Comparison of ENCODE assay signal across 8 cellular contexts in genomic region chr13:20411638-20412342, GRCh38.
A peak's percentile ranks its signal among the peaks of the same experiment; 100 is the strongest.
DNase-seq lines count a peak whose midpoint lies in the region; ATAC-seq and TF ChIP-seq lines count a peak whose summit lies in the region.

No MANE protein-coding gene starts in this region.

- H3K27ac ChIP-seq in left lung (no peak overlapping the region), testis (no peak overlapping the region)

- no peak for TF ChIP-seq POLR2A in testis (IDR thresholded peaks at IDR 0.05)

- intact Hi-C loops in left lung (cut with DNase I): no loop called here
- intact Hi-C loops in testis (cut with DNase I; ENCODE audit: low total_unique reads): no loop called here

- 61 to 62% methylated on average over 6 of the region's 6 CpGs for WGBS in testis, 2 donors

- H3K27me3 ChIP-seq in left lung: peaks cover 0 to 13% of the 10 kb centered on the region in 2 donors
- no peaks in the 10 kb centered on the region for H3K27me3 ChIP-seq in testis

- peak; percentile 68 for DNase-seq in NOMO-1 treated with dmso at 0.1 percent for 144 hours (lab: John Stamatoyannopoulos, UW; ENCODE audit: unreplicated experiment)
- no peak for DNase-seq in left lung
- no peak for DNase-seq in testis
- no peak for DNase-seq in DMS 273 (lab: John Stamatoyannopoulos, UW; ENCODE audit: unreplicated experiment)
- DNase-seq in NCI-H2107 treated with DMSO at 0.1 percent for 48 hours (lab: John Stamatoyannopoulos, UW; ENCODE audit: unreplicated experiment): no peak
- no peak for DNase-seq in globus pallidus (ENCODE audit: low spot score)

- ATAC-seq in GM18873 (IDR thresholded peaks at IDR 0.05; ENCODE audit: low FRiP score, unreplicated experiment) (peak; percentile 94), HG02763 (IDR thresholded peaks at IDR 0.05; ENCODE audit: unreplicated experiment) (peak; percentile 94), left lung (peak; percentile 60)

- H3K4me3 ChIP-seq in left lung (no peak overlapping the region), testis (no peak overlapping the region)

- TF ChIP-seq CTCF in left lung (IDR thresholded peaks at IDR 0.05) (no peak), testis (IDR thresholded peaks at IDR 0.05) (no peak)

- H3K4me1 ChIP-seq in left lung (no peaks in the 10 kb centered on the region), testis (no peaks in the 10 kb centered on the region)

- H3K36me3 ChIP-seq in left lung (no peaks in the 10 kb centered on the region), testis (ENCODE audit: low read depth, missing control alignments) (no peaks in the 10 kb centered on the region)

- H3K9me3 ChIP-seq in left lung (no peaks in the 10 kb centered on the region), testis (no peaks in the 10 kb centered on the region)
